Comparison of ENCODE assay signal across 11 cellular contexts in genomic region chr2:216339456-216340279, GRCh38. TPM values are rescaled to one million over a fixed set of nuclear protein-coding genes. Genes with fewer than 3 reads are reported as not detected.
A peak's percentile ranks its signal among the peaks of the same experiment; 100 is the strongest.
DNase-seq lines count a peak whose midpoint lies in the region; ATAC-seq and TF ChIP-seq lines count a peak whose summit lies in the region.
"Had no signal": no experiment of that assay in that cellular context is flagged by ENCODE, and none has a peak within 500 bp of the region (broad histone marks: within the 10 kb centered on the region; RNA-seq: fewer than 3 reads in every experiment).

No MANE protein-coding gene starts in this region.

- H3K4me3 Mint-ChIP-seq in T-helper 2 cell treated with Interferon-gamma antibody and Interleukin-4, amounts not matched to agents 5 μg/mL and 100 μg/mL, for 36 hours = no peak overlapping the region

- peak; percentile 9 for TF ChIP-seq CTCF in left ventricle myocardium inferior (IDR thresholded peaks at IDR 0.05; ENCODE audit: borderline replicate concordance)
- TF ChIP-seq CTCF in thyroid gland (IDR thresholded peaks at IDR 0.05) = no peak

- DNase-seq in LHCN-M2 (ENCODE audit: low read depth) (peak; percentile 58), SJSA1 (ENCODE audit: low read depth in 1 of 2, low spot score in 2 of 2) (peak; percentile 75 to 82), left ventricle myocardium inferior (peak; percentile 32), thyroid gland (peak; percentile 32 to 44), mesenteric fat pad (ENCODE audit: low spot score) (no peak)
- no peak for DNase-seq in T-helper 2 cell treated with Interferon-gamma antibody and Interleukin-4, amounts not matched to agents 5 μg/mL and 100 μg/mL, for 36 hours (ENCODE audit: low spot score)
- DNase-seq: activated effector memory CD4-positive, alpha-beta T cell treated with Interleukin-2 at 50 U/mL for 16 hours; pancreas had no signal

- ATAC-seq in HG03469 (IDR thresholded peaks at IDR 0.05; ENCODE audit: unreplicated experiment) (no peak), HG03108 (IDR thresholded peaks at IDR 0.05; ENCODE audit: unreplicated experiment) (no peak)

- H3K36me3 ChIP-seq in SJSA1 (no peaks in the 10 kb centered on the region), left ventricle myocardium inferior (no peaks in the 10 kb centered on the region), thyroid gland (no peaks in the 10 kb centered on the region)
- H3K36me3 ChIP-seq: pancreas had no signal

- no peaks in the 10 kb centered on the region for H3K9me3 Mint-ChIP-seq in T-helper 2 cell treated with Interferon-gamma antibody and Interleukin-4, amounts not matched to agents 5 μg/mL and 100 μg/mL, for 36 hours

- WGBS in thyroid gland, 2 donors = 21 to 32% methylated on average over 7 of the region's 7 CpGs

- H3K9me3 ChIP-seq in SJSA1 (replicated peaks) (no peaks in the 10 kb centered on the region), left ventricle myocardium inferior (replicated peaks) (no peaks in the 10 kb centered on the region), thyroid gland (no peaks in the 10 kb centered on the region)
- H3K9me3 ChIP-seq: pancreas had no signal

- H3K27ac ChIP-seq in SJSA1 = peak overlapping the region; percentile 50
- peak overlapping the region; percentile 76 for H3K27ac ChIP-seq in left ventricle myocardium inferior (replicated peaks)
- no peak overlapping the region for H3K27ac ChIP-seq in thyroid gland
- H3K27ac ChIP-seq: HL-60, pancreas had no signal

- no peaks in the 10 kb centered on the region for H3K36me3 Mint-ChIP-seq in T-helper 2 cell treated with Interferon-gamma antibody and Interleukin-4, amounts not matched to agents 5 μg/mL and 100 μg/mL, for 36 hours (ENCODE audit: low read depth)

- peaks cover 13% of the 10 kb centered on the region for H3K27me3 Mint-ChIP-seq in T-helper 2 cell treated with Interferon-gamma antibody and Interleukin-4, amounts not matched to agents 5 μg/mL and 100 μg/mL, for 36 hours (ENCODE audit: low read depth)

- H3K4me1 ChIP-seq in SJSA1 (replicated peaks) = peaks cover 46% of the 10 kb centered on the region
- H3K4me1 ChIP-seq in left ventricle myocardium inferior = peaks cover 26% of the 10 kb centered on the region
- peaks cover 20 to 21% of the 10 kb centered on the region in 2 donors for H3K4me1 ChIP-seq in thyroid gland
- H3K4me1 ChIP-seq: pancreas had no signal

- intact Hi-C loops in left ventricle myocardium inferior (cut with micrococcal nuclease) = no loop called here
- intact Hi-C loops in thyroid gland (cut with DNase I) = no loop called here

- H3K4me1 Mint-ChIP-seq in T-helper 2 cell treated with Interferon-gamma antibody and Interleukin-4, amounts not matched to agents 5 μg/mL and 100 μg/mL, for 36 hours (ENCODE audit: low read depth) = peaks cover 1% of the 10 kb centered on the region

- H3K27ac Mint-ChIP-seq in T-helper 2 cell treated with Interferon-gamma antibody and Interleukin-4, amounts not matched to agents 5 μg/mL and 100 μg/mL, for 36 hours = no peak overlapping the region

- TF ChIP-seq POLR2A in thyroid gland (IDR thresholded peaks at IDR 0.05) = no peak

- no peaks in the 10 kb centered on the region for H3K27me3 ChIP-seq in SJSA1 (replicated peaks)
- H3K27me3 ChIP-seq in left ventricle myocardium inferior (ENCODE audit: low read depth) = no peaks in the 10 kb centered on the region
- H3K27me3 ChIP-seq in thyroid gland = no peaks in the 10 kb centered on the region
- H3K27me3 ChIP-seq: pancreas had no signal

- H3K4me3 ChIP-seq in SJSA1 (no peak overlapping the region), left ventricle myocardium inferior (peak overlapping the region; percentile 3), thyroid gland (replicated peaks in 1 of 3) (no peak overlapping the region)
- H3K4me3 ChIP-seq: pancreas had no signal

RNA-seq across cellular contexts. Expression of gene MARCHF4, which starts 32.6 kb away (rescaled TPM):
- total RNA-seq in LHCN-M2 (2014; rRNA removed) = 1.9 and 2.7 TPM in 2 replicates
- polyA plus RNA-seq in LHCN-M2 (2012) = 17.2 TPM
- 2.5 and 4.3 TPM in 2 replicates for total RNA-seq in SJSA1 (2014; rRNA removed; shearing (Covaris generic))
- total RNA-seq in left ventricle myocardium inferior = 0.08 TPM
- under 1 TPM in 1 of 4 donors, not detected in 3; 0.15 TPM for total RNA-seq in thyroid gland
- total RNA-seq in mesenteric fat pad = not detected

Comparison
In these comparisons a context has a peak if more than half of its experiments do, and no peak if none do; other contexts are left out.
1. DNase-seq: peak in LHCN-M2 (single experiment), SJSA1 (2 of 2), left ventricle myocardium inferior (single experiment) and thyroid gland (2 of 2); none in mesenteric fat pad (single experiment) and T-helper 2 cell treated with Interferon-gamma antibody and Interleukin-4, amounts not matched to agents 5 μg/mL and 100 μg/mL, for 36 hours (single experiment).
2. H3K27ac ChIP-seq: peak in SJSA1 (single experiment) and left ventricle myocardium inferior (single experiment); none in thyroid gland (0 of 3).